Comparison of ENCODE assay signal across 18 cellular contexts in the genomic region with DNA sequence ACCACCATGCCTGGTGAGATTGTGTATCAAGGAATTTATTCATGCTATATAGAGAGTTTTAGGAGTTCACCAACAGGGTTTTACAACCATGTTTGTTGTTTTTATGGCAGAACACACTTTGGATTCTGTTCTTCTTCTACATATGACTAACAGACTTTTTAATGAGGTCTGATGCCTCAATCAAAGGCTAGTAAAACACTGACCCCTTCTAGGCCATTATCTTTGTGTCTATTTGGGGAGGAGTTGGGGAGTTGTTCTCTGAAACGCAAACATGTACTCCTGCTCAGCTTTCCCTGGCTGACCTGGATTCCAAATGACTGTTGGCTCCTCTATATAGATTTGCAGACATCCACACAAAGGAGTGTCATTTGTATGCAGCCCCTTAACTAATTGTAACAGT.
DNase-seq lines count a peak whose midpoint lies in the region; ATAC-seq and TF ChIP-seq lines count a peak whose summit lies in the region.
"Had no signal": no experiment of that assay in that cellular context is flagged by ENCODE, and none has a peak within 500 bp of the region (broad histone marks: within the 10 kb centered on the region; RNA-seq: fewer than 3 reads in every experiment).

No MANE protein-coding gene starts in this region.

- no peak for TF ChIP-seq CTCF in right lobe of liver (IDR thresholded peaks at IDR 0.05)
- TF ChIP-seq CTCF in psoas muscle (IDR thresholded peaks at IDR 0.05): no peak

- ATAC-seq in right lobe of liver (peak; percentile 7 to 44 (median 41)), psoas muscle (peak in 2 of 4 donors; percentile 17 to 29), HG02885 (IDR thresholded peaks at IDR 0.05; ENCODE audit: poor library complexity, unreplicated experiment) (no peak), HG03442 (IDR thresholded peaks at IDR 0.05; ENCODE audit: unreplicated experiment) (no peak)
- ATAC-seq: activated CD8-positive, alpha-beta memory T cell treated with anti-CD3 and anti-CD28 coated beads, Interleukin-2, amount 10 ng/mL, durations not matched to agents 7 days and 5 days; left ventricle myocardium superior; stimulated activated effector memory CD8-positive, alpha-beta T cell treated with anti-CD3 and anti-CD28 coated beads, Interleukin-12 subunit alpha, Interleukin-12 subunit beta, amount 100 ng/mL, for 72 hours had no signal

- no peak overlapping the region for H3K4me3 ChIP-seq in right lobe of liver
- H3K4me3 ChIP-seq in psoas muscle: no peak overlapping the region
- H3K4me3 ChIP-seq: MG63, thoracic aorta had no signal

- peak overlapping the region; percentile 35 for H3K27ac ChIP-seq in cingulate gyrus (ENCODE audit: low read depth, low read length)
- peak overlapping the region in 1 of 3 donors; percentile 7 for H3K27ac ChIP-seq in right lobe of liver
- peak overlapping the region; percentile 56 for H3K27ac ChIP-seq in psoas muscle
- H3K27ac ChIP-seq: thoracic aorta had no signal

- TF ChIP-seq POLR2A in right lobe of liver (IDR thresholded peaks at IDR 0.05): no peak

- H3K27me3 ChIP-seq in right lobe of liver (no peaks in the 10 kb centered on the region), psoas muscle (ENCODE audit: insufficient read depth in 3 of 3, low read length in 2 of 3) (no peaks in the 10 kb centered on the region)
- H3K27me3 ChIP-seq: MG63 had no signal

- H3K36me3 ChIP-seq in right lobe of liver: no peaks in the 10 kb centered on the region
- no peaks in the 10 kb centered on the region for H3K36me3 ChIP-seq in psoas muscle (ENCODE audit: insufficient read depth in 1 of 2, low read depth in 1 of 2)
- H3K36me3 ChIP-seq: MG63, thoracic aorta had no signal

- H3K9me3 ChIP-seq in right lobe of liver: no peaks in the 10 kb centered on the region
- H3K9me3 ChIP-seq in psoas muscle: no peaks in the 10 kb centered on the region
- H3K9me3 ChIP-seq: MG63, thoracic aorta had no signal

- 43% methylated on average over 1 of the region's 1 CpG for WGBS in right lobe of liver (ENCODE audit: insufficient coverage, low coverage, low lambda C conversion rate, missing lambda C conversion rate)
- WGBS in psoas muscle, 3 donors: 14 to 33% (median 30%) methylated on average over 1 of the region's 1 CpG

- H3K4me1 ChIP-seq in right lobe of liver (peaks cover 0 to 47% (median 10%) of the 10 kb centered on the region in 4 donors), psoas muscle (peaks cover 61% of the 10 kb centered on the region)

- no peak for DNase-seq in right lobe of liver
- DNase-seq in psoas muscle: no peak
- DNase-seq in SW 1271 (lab: John Stamatoyannopoulos, UW): no peak
- DNase-seq in iPS-NIHi7 (ENCODE audit: extremely low spot score): no peak
- DNase-seq: activated CD4-positive, alpha-beta T cell treated with anti-CD3 and anti-CD28 coated beads for 4 hours; activated CD8-positive, alpha-beta memory T cell treated with anti-CD3 and anti-CD28 coated beads, Interleukin-2, amount 10 ng/mL, durations not matched to agents 7 days and 5 days; AML-193; HCEC 1CT; left ventricle myocardium superior; MG63; NCI-H1436; NCI-H748 treated with DMSO at 0.1 percent for 48 hours; occipital lobe had no signal

- intact Hi-C loops in right lobe of liver (cut with DNase I) (no loop called here), psoas muscle (cut with DNase I) (loop anchor here in 1 of 2 donors (5.0 kb wide), 1 partner anchor 39 kb away; no protein-coding TSS in a partner anchor)

Comparison
In these comparisons a context has a peak if more than half of its experiments do, and no peak if none do; other contexts are left out.
1. ATAC-seq: peak in right lobe of liver (4 of 4); none in HG02885 (single experiment) and HG03442 (single experiment).